Comparison of ENCODE assay signal across 8 cellular contexts in the genomic region with DNA sequence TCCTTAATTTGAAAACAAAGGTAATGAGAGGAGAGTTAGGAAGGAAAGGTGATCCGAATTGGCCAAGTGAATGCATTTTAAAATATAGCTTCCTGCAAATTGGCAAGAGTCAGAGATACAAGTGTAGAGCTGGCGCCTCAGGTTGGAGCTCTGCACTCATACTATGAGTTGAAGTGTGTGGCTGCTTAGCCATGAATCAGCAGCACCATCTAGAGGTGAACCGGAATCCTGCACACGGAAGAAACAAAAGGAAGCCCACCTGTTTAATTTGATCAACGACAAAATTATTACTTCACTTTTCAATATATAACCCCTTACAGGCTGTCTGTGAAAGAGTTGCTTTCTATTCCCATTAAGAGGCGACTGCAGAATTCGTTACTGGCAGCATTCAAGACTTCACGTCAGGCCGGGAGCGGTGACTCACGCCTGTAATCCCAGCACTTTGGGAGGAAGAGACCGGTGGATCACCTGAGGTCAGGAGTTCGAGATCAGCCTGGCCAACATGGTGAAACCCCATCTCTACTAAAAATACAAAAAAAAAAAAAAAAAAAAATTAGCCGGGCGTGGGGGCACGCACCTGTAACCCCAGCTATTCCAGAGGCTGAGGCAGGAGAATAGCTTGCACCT.
DNase-seq lines count a peak whose midpoint lies in the region; ATAC-seq, FAIRE-seq and TF ChIP-seq lines count a peak whose summit lies in the region.

No MANE protein-coding gene starts in this region.

- H3K9me3 Mint-ChIP-seq in astrocyte (ENCODE audit: unreplicated experiment) = no peaks in the 10 kb centered on the region

- H3K4me1 ChIP-seq in astrocyte (ENCODE audit: insufficient read depth, low read length) (no peaks in the 10 kb centered on the region), upper lobe of right lung (no peaks in the 10 kb centered on the region)

- no peaks in the 10 kb centered on the region for H3K27me3 Mint-ChIP-seq in astrocyte (ENCODE audit: low read depth, unreplicated experiment)

- no peak overlapping the region for H3K4me2 ChIP-seq in astrocyte (ENCODE audit: low read length)

- no peaks in the 10 kb centered on the region for H3K4me1 Mint-ChIP-seq in astrocyte (ENCODE audit: low read depth, unreplicated experiment)

- in situ Hi-C loops in GM13977 (cut with MboI; ENCODE audit: low pct_unique_long_range_greater_than_20kb, low sequenced_read_pairs, unreplicated experiment) = no loop called here

- no peak overlapping the region for H3K4me3 ChIP-seq in astrocyte (ENCODE audit: insufficient read depth, low read depth, low read length)
- no peak overlapping the region for H3K4me3 ChIP-seq in upper lobe of right lung

- H3K79me2 ChIP-seq in astrocyte (ENCODE audit: insufficient read depth, low read length) = no peaks in the 10 kb centered on the region

- no peak overlapping the region for H3K9ac ChIP-seq in astrocyte (ENCODE audit: low read length)

- DNase-seq in GM13977 (ENCODE audit: low spot score) = peak; percentile 19
- DNase-seq in NCI-H2171 (lab: John Stamatoyannopoulos, UW) = peak; percentile 4
- no peak for DNase-seq in astrocyte (ENCODE audit: low read depth)
- peak; percentile 73 for DNase-seq in islet precursor cell
- peak; percentile 31 for DNase-seq in upper lobe of right lung
- no peak for DNase-seq in MV-4-11 (lab: John Stamatoyannopoulos, UW)

- H3K27me3 ChIP-seq in astrocyte (ENCODE audit: insufficient read depth, low read length) = no peaks in the 10 kb centered on the region
- no peaks in the 10 kb centered on the region for H3K27me3 ChIP-seq in upper lobe of right lung

- H3K36me3 ChIP-seq in astrocyte (ENCODE audit: insufficient read depth, low read length) (no peaks in the 10 kb centered on the region), upper lobe of right lung (no peaks in the 10 kb centered on the region)

- intact Hi-C loops in upper lobe of right lung (cut with DNase I) = no loop called here

- TF ChIP-seq CTCF in GM13977 (IDR thresholded peaks at IDR 0.05; ENCODE audit: extremely low read depth, insufficient read depth, missing control alignments) (peak; percentile 75), astrocyte (IDR thresholded peaks at IDR 0.05; ENCODE audit: insufficient read depth, low read depth, low read length) (peak; percentile 77), upper lobe of right lung (IDR thresholded peaks at IDR 0.05) (peak; percentile 61)

- no peaks in the 10 kb centered on the region for H3K9me3 ChIP-seq in astrocyte (ENCODE audit: insufficient read depth, low read depth, low read length)
- H3K9me3 ChIP-seq in upper lobe of right lung = no peaks in the 10 kb centered on the region

- ATAC-seq in upper lobe of right lung = peak; percentile 86
- ATAC-seq in GM19395 (IDR thresholded peaks at IDR 0.05; ENCODE audit: unreplicated experiment) = no peak

- H4K20me1 ChIP-seq in astrocyte (ENCODE audit: insufficient read depth, low read length) = no peaks in the 10 kb centered on the region

- no peak overlapping the region for H3K27ac Mint-ChIP-seq in astrocyte (ENCODE audit: unreplicated experiment)

- H3K4me3 Mint-ChIP-seq in astrocyte (ENCODE audit: unreplicated experiment) = no peak overlapping the region

- H3K36me3 Mint-ChIP-seq in astrocyte (ENCODE audit: low read depth, unreplicated experiment) = no peaks in the 10 kb centered on the region

- FAIRE-seq in A204.1 (lab: Jason Lieb, UNC) (peak; percentile 65), astrocyte (lab: Jason Lieb, UNC) (no peak)

- H3K27ac ChIP-seq in astrocyte (ENCODE audit: low read depth, low read length) (no peak overlapping the region), upper lobe of right lung (no peak overlapping the region)

- H2AFZ ChIP-seq in astrocyte (ENCODE audit: low read depth, low read length) = no peak overlapping the region

Comparison
In these comparisons a context has a peak if more than half of its experiments do, and no peak if none do; other contexts are left out.
1. DNase-seq: peak in GM13977 (single experiment), NCI-H2171 (single experiment), islet precursor cell (single experiment) and upper lobe of right lung (single experiment); none in astrocyte (single experiment) and MV-4-11 (single experiment).
2. Peak in every context shown above with its lines, with median percentiles within 50 percentile points of each other: CTCF ChIP-seq.